Comparison of ENCODE assay signal across 25 cellular contexts in the genomic region with DNA sequence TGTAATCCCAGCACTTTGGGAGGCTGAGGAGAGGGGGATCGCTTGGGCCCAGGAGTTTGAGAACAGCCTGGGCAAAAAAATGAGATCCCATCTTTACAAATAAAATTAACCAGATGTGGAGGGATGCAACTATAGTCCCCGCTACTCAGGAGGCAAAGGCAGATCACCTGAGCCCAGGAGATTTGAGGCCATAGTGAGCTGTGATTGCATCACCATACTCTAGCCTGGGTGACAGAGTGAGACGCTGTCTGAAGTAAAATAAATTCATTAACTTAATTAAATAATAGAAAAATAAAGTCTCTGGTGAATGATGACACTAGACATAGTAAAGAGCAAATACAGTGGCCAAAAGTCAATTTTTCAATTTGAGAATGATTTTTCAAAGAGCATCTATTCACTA.
"Had no signal": no experiment of that assay in that cellular context is flagged by ENCODE, and none has a peak within 500 bp of the region (broad histone marks: within the 10 kb centered on the region; RNA-seq: fewer than 3 reads in every experiment).

No MANE protein-coding gene starts in this region.

- H3K36me3 ChIP-seq: left ventricle myocardium inferior, ovary, right atrium auricular region, stomach, thyroid gland, transverse colon, upper lobe of left lung, vagina had no signal

- H3K9me3 Mint-ChIP-seq: natural killer cell; stimulated activated naive B cell treated with anti-CD40 and anti-IgM and Interleukin-4, amounts not matched to agents 10 μg/mL and 1 μg/mL and 100 μg/mL, for 72 hours had no signal

- H3K27me3 Mint-ChIP-seq: progenitor cell of endocrine pancreas; stimulated activated naive B cell treated with anti-CD40 and anti-IgM and Interleukin-4, amounts not matched to agents 10 μg/mL and 1 μg/mL and 100 μg/mL, for 72 hours had no signal

- H3K4me1 ChIP-seq: left ventricle myocardium inferior, right atrium auricular region, testis, thyroid gland, transverse colon, upper lobe of left lung, vagina had no signal

- DNase-seq: islet precursor cell; left ventricle myocardium inferior; mesendoderm; naive B cell; natural killer cell; nephron progenitor cell; ovary; stimulated activated CD4-positive, alpha-beta T cell treated with anti-CD3 and anti-CD28 coated beads, Interleukin-12 subunit alpha, Interleukin-12 subunit beta, amount 100 ng/mL, for 4 hours; stimulated activated CD4-positive, alpha-beta T cell treated with anti-CD3 and anti-CD28 coated beads, Interleukin-15, amount 100 ng/mL, for 24 hours; stimulated activated CD4-positive, alpha-beta T cell treated with anti-CD3 and anti-CD28 coated beads, Interleukin-2, amount 100 ng/mL, for 24 hours; stimulated activated CD4-positive, alpha-beta T cell treated with anti-CD3 and anti-CD28 coated beads, Interleukin-4, amount 100 ng/mL, for 1 hour; stimulated activated naive B cell treated with anti-CD40 and anti-IgM and Interleukin-4, amounts not matched to agents 10 μg/mL and 1 μg/mL and 100 μg/mL, for 72 hours; stimulated activated naive CD8-positive, alpha-beta T cell treated with anti-CD3 and anti-CD28 coated beads, Interleukin-15, Interleukin-2, amounts not matched to agents 100 U/mL and 50 U/mL, for 24 hours; stomach; testis; thyroid gland; transverse colon; upper lobe of left lung had no signal

- H3K9me3 ChIP-seq: left ventricle myocardium inferior, ovary, right atrium auricular region, stomach, testis, thyroid gland, transverse colon, upper lobe of left lung, vagina had no signal

- H3K27me3 ChIP-seq: ovary, right atrium auricular region, stomach, testis, thyroid gland, transverse colon, upper lobe of left lung, vagina had no signal

- H3K36me3 Mint-ChIP-seq: mesothelial cell of epicardium; naive B cell; natural killer cell; stimulated activated naive B cell treated with anti-CD40 and anti-IgM and Interleukin-4, amounts not matched to agents 10 μg/mL and 1 μg/mL and 100 μg/mL, for 72 hours had no signal

- H3K27ac ChIP-seq: left ventricle myocardium inferior, ovary, right atrium auricular region, skin epidermis, stomach, testis, thyroid gland, transverse colon, upper lobe of left lung, vagina had no signal

- H3K4me3 Mint-ChIP-seq: mesothelial cell of epicardium; naive B cell; natural killer cell; nephron progenitor cell; stimulated activated naive B cell treated with anti-CD40 and anti-IgM and Interleukin-4, amounts not matched to agents 10 μg/mL and 1 μg/mL and 100 μg/mL, for 72 hours had no signal

- H3K27ac Mint-ChIP-seq: mesothelial cell of epicardium; naive B cell; natural killer cell; nephron progenitor cell; progenitor cell of endocrine pancreas; stimulated activated naive B cell treated with anti-CD40 and anti-IgM and Interleukin-4, amounts not matched to agents 10 μg/mL and 1 μg/mL and 100 μg/mL, for 72 hours had no signal

- H3K4me1 Mint-ChIP-seq: mesothelial cell of epicardium; naive B cell; natural killer cell; stimulated activated naive B cell treated with anti-CD40 and anti-IgM and Interleukin-4, amounts not matched to agents 10 μg/mL and 1 μg/mL and 100 μg/mL, for 72 hours had no signal

- H3K4me3 ChIP-seq: left ventricle myocardium inferior, lung, ovary, right atrium auricular region, skin epidermis, stomach, testis, thyroid gland, transverse colon, upper lobe of left lung, vagina had no signal

- ATAC-seq: natural killer cell; sciatic nerve; stimulated activated naive B cell treated with anti-CD40 and anti-IgM and Interleukin-4, amounts not matched to agents 10 μg/mL and 1 μg/mL and 100 μg/mL, for 72 hours; stimulated activated naive CD8-positive, alpha-beta T cell treated with anti-CD3 and anti-CD28 coated beads, Interleukin-15, Interleukin-2, amounts not matched to agents 100 U/mL and 50 U/mL, for 24 hours had no signal
